Comparison of ENCODE assay signal across 22 cellular contexts in genomic region chr2:105933906-105934305, GRCh38.
A peak's percentile ranks its signal among the peaks of the same experiment; 100 is the strongest.
DNase-seq lines count a peak whose midpoint lies in the region; ATAC-seq and TF ChIP-seq lines count a peak whose summit lies in the region.
"Had no signal": no experiment of that assay in that cellular context is flagged by ENCODE, and none has a peak within 500 bp of the region (broad histone marks: within the 10 kb centered on the region; RNA-seq: fewer than 3 reads in every experiment).

No MANE protein-coding gene starts in this region.

- H3K4me1 ChIP-seq in naive thymus-derived CD4-positive, alpha-beta T cell (ENCODE audit: control insufficient read depth in 2 of 2, insufficient read depth in 2 of 2, low read length in 2 of 2): peaks cover 51 to 64% of the 10 kb centered on the region in 2 donors
- H3K4me1 ChIP-seq: Caco-2, foreskin keratinocyte, HAP-1 had no signal

- peak overlapping the region; percentile 68 for H3K27ac ChIP-seq in naive thymus-derived CD4-positive, alpha-beta T cell (ENCODE audit: low read depth, low read length)
- H3K27ac ChIP-seq: foreskin keratinocyte had no signal

- H3K27me3 Mint-ChIP-seq in activated CD4-positive, alpha-beta memory T cell treated with anti-CD3 and anti-CD28 coated beads, Interleukin-2, amount 10 ng/mL, durations not matched to agents 7 days and 5 days: no peaks in the 10 kb centered on the region
- H3K27me3 Mint-ChIP-seq in activated CD4-positive, alpha-beta memory T cell treated with anti-CD3 and anti-CD28 coated beads for 36 hours: no peaks in the 10 kb centered on the region
- no peaks in the 10 kb centered on the region for H3K27me3 Mint-ChIP-seq in activated T-helper 17 cell treated with anti-CD3 and anti-CD28 coated beads, Interleukin-2, amount 50 U/mL, for 72 hours
- no peaks in the 10 kb centered on the region for H3K27me3 Mint-ChIP-seq in naive thymus-derived CD4-positive, alpha-beta T cell
- H3K27me3 Mint-ChIP-seq: B cell; memory B cell; stimulated activated naive B cell treated with anti-CD40 and anti-IgM and Interleukin-4, amounts not matched to agents 10 μg/mL and 1 μg/mL and 100 μg/mL, for 72 hours had no signal

- no peak overlapping the region for H3K4me3 Mint-ChIP-seq in activated CD4-positive, alpha-beta memory T cell treated with anti-CD3 and anti-CD28 coated beads, Interleukin-2, amount 10 ng/mL, durations not matched to agents 7 days and 5 days
- H3K4me3 Mint-ChIP-seq in activated CD4-positive, alpha-beta memory T cell treated with anti-CD3 and anti-CD28 coated beads for 36 hours: no peak overlapping the region
- H3K4me3 Mint-ChIP-seq in activated T-helper 17 cell treated with anti-CD3 and anti-CD28 coated beads, Interleukin-2, amount 50 U/mL, for 72 hours: no peak overlapping the region
- H3K4me3 Mint-ChIP-seq in naive thymus-derived CD4-positive, alpha-beta T cell: peak overlapping the region in 2 of 10 donors; percentile 1 to 69
- H3K4me3 Mint-ChIP-seq: B cell; memory B cell; stimulated activated naive B cell treated with anti-CD40 and anti-IgM and Interleukin-4, amounts not matched to agents 10 μg/mL and 1 μg/mL and 100 μg/mL, for 72 hours had no signal

- no peaks in the 10 kb centered on the region for H3K9me3 ChIP-seq in naive thymus-derived CD4-positive, alpha-beta T cell (ENCODE audit: control insufficient read depth in 2 of 3, low read length in 3 of 3)
- H3K9me3 ChIP-seq: HAP-1, testis had no signal

- peaks cover 3% of the 10 kb centered on the region for H3K36me3 Mint-ChIP-seq in activated CD4-positive, alpha-beta memory T cell treated with anti-CD3 and anti-CD28 coated beads, Interleukin-2, amount 10 ng/mL, durations not matched to agents 7 days and 5 days (ENCODE audit: low read depth)
- peaks cover 2% of the 10 kb centered on the region for H3K36me3 Mint-ChIP-seq in activated CD4-positive, alpha-beta memory T cell treated with anti-CD3 and anti-CD28 coated beads for 36 hours
- H3K36me3 Mint-ChIP-seq in activated T-helper 17 cell treated with anti-CD3 and anti-CD28 coated beads, Interleukin-2, amount 50 U/mL, for 72 hours (ENCODE audit: low read depth): no peaks in the 10 kb centered on the region
- peaks cover 0 to 7% (median 3%) of the 10 kb centered on the region in 5 donors for H3K36me3 Mint-ChIP-seq in naive thymus-derived CD4-positive, alpha-beta T cell
- peaks cover 0 to 18% of the 10 kb centered on the region in 2 donors for H3K36me3 Mint-ChIP-seq in activated naive CD4-positive, alpha-beta T cell treated with anti-CD3 and anti-CD28 coated beads, Interleukin-2, amount 50 U/mL, for 72 hours
- H3K36me3 Mint-ChIP-seq: memory B cell had no signal

- ATAC-seq in activated T-helper 17 cell treated with anti-CD3 and anti-CD28 coated beads, Interleukin-2, amount 50 U/mL, for 72 hours (replicated peaks): peak; percentile 15
- ATAC-seq in naive thymus-derived CD4-positive, alpha-beta T cell: no peak
- no peak for ATAC-seq in activated naive CD4-positive, alpha-beta T cell treated with anti-CD3 and anti-CD28 coated beads, Interleukin-2, amount 50 U/mL, for 72 hours
- no peak for ATAC-seq in GM19035 (IDR thresholded peaks at IDR 0.05; ENCODE audit: unreplicated experiment)
- ATAC-seq: foreskin keratinocyte; GM12878; stimulated activated naive B cell treated with anti-CD40 and anti-IgM and Interleukin-4, amounts not matched to agents 10 μg/mL and 1 μg/mL and 100 μg/mL, for 72 hours had no signal

- H3K27ac Mint-ChIP-seq in activated CD4-positive, alpha-beta memory T cell treated with anti-CD3 and anti-CD28 coated beads, Interleukin-2, amount 10 ng/mL, durations not matched to agents 7 days and 5 days: peak overlapping the region; percentile 51
- H3K27ac Mint-ChIP-seq in activated CD4-positive, alpha-beta memory T cell treated with anti-CD3 and anti-CD28 coated beads for 36 hours: no peak overlapping the region
- H3K27ac Mint-ChIP-seq in activated T-helper 17 cell treated with anti-CD3 and anti-CD28 coated beads, Interleukin-2, amount 50 U/mL, for 72 hours: no peak overlapping the region
- peak overlapping the region in 1 of 9 donors; percentile 7 for H3K27ac Mint-ChIP-seq in naive thymus-derived CD4-positive, alpha-beta T cell
- no peak overlapping the region for H3K27ac Mint-ChIP-seq in activated naive CD4-positive, alpha-beta T cell treated with anti-CD3 and anti-CD28 coated beads, Interleukin-2, amount 50 U/mL, for 72 hours
- H3K27ac Mint-ChIP-seq: B cell; memory B cell; stimulated activated naive B cell treated with anti-CD40 and anti-IgM and Interleukin-4, amounts not matched to agents 10 μg/mL and 1 μg/mL and 100 μg/mL, for 72 hours had no signal

- intact Hi-C loops in activated CD4-positive, alpha-beta memory T cell treated with anti-CD3 and anti-CD28 coated beads for 36 hours (cut with micrococcal nuclease): no loop called here
- intact Hi-C loops in naive thymus-derived CD4-positive, alpha-beta T cell (cut with micrococcal nuclease): loop anchor here in 1 of 2 donors (1.0 to 2.0 kb wide), 3 partner anchors 14 to 137 kb away; no protein-coding TSS in a partner anchor

- CTCF ChIA-PET in activated CD4-positive, alpha-beta memory T cell treated with anti-CD3 and anti-CD28 coated beads, Interleukin-2, amount 10 ng/mL, durations not matched to agents 7 days and 5 days (lab: Charles Lee): no interaction called here
- CTCF ChIA-PET in activated CD4-positive, alpha-beta memory T cell treated with anti-CD3 and anti-CD28 coated beads for 36 hours (lab: Charles Lee): interaction anchor here (1.7 to 2.4 kb wide), 2 partner anchors 14 to 15 kb away, joined by 4 to 6 read pairs; no protein-coding TSS in a partner anchor
- CTCF ChIA-PET in naive thymus-derived CD4-positive, alpha-beta T cell (lab: Charles Lee): interaction anchor here (0.9 to 1.9 kb wide), 3 partner anchors 15 to 151 kb away, joined by 3 to 7 read pairs (median 6); no protein-coding TSS in a partner anchor

- peaks cover 15% of the 10 kb centered on the region for H3K4me1 Mint-ChIP-seq in activated CD4-positive, alpha-beta memory T cell treated with anti-CD3 and anti-CD28 coated beads, Interleukin-2, amount 10 ng/mL, durations not matched to agents 7 days and 5 days
- peaks cover 18% of the 10 kb centered on the region for H3K4me1 Mint-ChIP-seq in activated CD4-positive, alpha-beta memory T cell treated with anti-CD3 and anti-CD28 coated beads for 36 hours (ENCODE audit: low read depth)
- H3K4me1 Mint-ChIP-seq in activated T-helper 17 cell treated with anti-CD3 and anti-CD28 coated beads, Interleukin-2, amount 50 U/mL, for 72 hours: peaks cover 6% of the 10 kb centered on the region
- peaks cover 17 to 42% (median 37%) of the 10 kb centered on the region in 7 donors for H3K4me1 Mint-ChIP-seq in naive thymus-derived CD4-positive, alpha-beta T cell
- H3K4me1 Mint-ChIP-seq: B cell, memory B cell had no signal

- no peaks in the 10 kb centered on the region for H3K36me3 ChIP-seq in naive thymus-derived CD4-positive, alpha-beta T cell (ENCODE audit: control insufficient read depth in 2 of 3, insufficient read depth in 3 of 3, low read length in 3 of 3)
- H3K36me3 ChIP-seq: HAP-1 had no signal

- POLR2A ChIA-PET in activated CD4-positive, alpha-beta memory T cell treated with anti-CD3 and anti-CD28 coated beads, Interleukin-2, amount 10 ng/mL, durations not matched to agents 7 days and 5 days (lab: Charles Lee): interaction anchor here (1.4 kb wide), 1 partner anchor 60 kb away, joined by 4 read pairs; no protein-coding TSS in a partner anchor
- POLR2A ChIA-PET in activated CD4-positive, alpha-beta memory T cell treated with anti-CD3 and anti-CD28 coated beads for 36 hours (lab: Charles Lee): no interaction called here
- POLR2A ChIA-PET in naive thymus-derived CD4-positive, alpha-beta T cell (lab: Charles Lee): interaction anchor here (0.8 to 2.0 kb wide), 9 partner anchors 8 to 356 kb away, joined by 3 to 13 read pairs (median 4); no protein-coding TSS in a partner anchor

- H3K9me3 Mint-ChIP-seq in activated CD4-positive, alpha-beta memory T cell treated with anti-CD3 and anti-CD28 coated beads, Interleukin-2, amount 10 ng/mL, durations not matched to agents 7 days and 5 days: peaks cover 12% of the 10 kb centered on the region
- peaks cover 6% of the 10 kb centered on the region for H3K9me3 Mint-ChIP-seq in activated CD4-positive, alpha-beta memory T cell treated with anti-CD3 and anti-CD28 coated beads for 36 hours
- H3K9me3 Mint-ChIP-seq in activated T-helper 17 cell treated with anti-CD3 and anti-CD28 coated beads, Interleukin-2, amount 50 U/mL, for 72 hours: no peaks in the 10 kb centered on the region
- H3K9me3 Mint-ChIP-seq in naive thymus-derived CD4-positive, alpha-beta T cell: peaks cover 0 to 11% (median 4%) of the 10 kb centered on the region in 11 donors
- H3K9me3 Mint-ChIP-seq in activated naive CD4-positive, alpha-beta T cell treated with anti-CD3 and anti-CD28 coated beads, Interleukin-2, amount 50 U/mL, for 72 hours: peaks cover 3 to 14% of the 10 kb centered on the region in 2 donors

- peak overlapping the region; percentile 19 for H3K4me3 ChIP-seq in naive thymus-derived CD4-positive, alpha-beta T cell (ENCODE audit: low read length)
- H3K4me3 ChIP-seq: GM12878, HAP-1, testis had no signal

- no peaks in the 10 kb centered on the region for H3K27me3 ChIP-seq in naive thymus-derived CD4-positive, alpha-beta T cell (ENCODE audit: control insufficient read depth in 2 of 2, insufficient read depth in 2 of 2, low read length in 2 of 2)
- H3K27me3 ChIP-seq: testis had no signal

- no peak for TF ChIP-seq POLR2A in erythroblast (IDR thresholded peaks at IDR 0.05; ENCODE audit: low read length)

- no peak for DNase-seq in activated CD4-positive, alpha-beta memory T cell treated with anti-CD3 and anti-CD28 coated beads, Interleukin-2, amount 10 ng/mL, durations not matched to agents 7 days and 5 days
- no peak for DNase-seq in activated CD4-positive, alpha-beta memory T cell treated with anti-CD3 and anti-CD28 coated beads for 36 hours
- DNase-seq in Caki2 (ENCODE audit: low read depth) (peak; percentile 58), erythroblast (lab: John Stamatoyannopoulos, UW) (no peak)
- no peak for DNase-seq in naive thymus-derived CD4-positive, alpha-beta T cell
- DNase-seq in activated naive CD4-positive, alpha-beta T cell treated with anti-CD3 and anti-CD28 coated beads, Interleukin-2, amount 50 U/mL, for 72 hours (ENCODE audit: low spot score in 2 of 2): no peak
- DNase-seq: Caco-2; foreskin keratinocyte; Kasumi-1; left cardiac atrium; NCI-H1092; NCI-H2029; NCI-H226; retina; stimulated activated naive B cell treated with anti-CD40 and anti-IgM and Interleukin-4, amounts not matched to agents 10 μg/mL and 1 μg/mL and 100 μg/mL, for 72 hours; testis had no signal

- in situ Hi-C loops in Caki2 (cut with HindIII; ENCODE audit: low pct_unique_long_range_greater_than_20kb, low sequenced_read_pairs): no loop called here
